In the genomic region with DNA sequence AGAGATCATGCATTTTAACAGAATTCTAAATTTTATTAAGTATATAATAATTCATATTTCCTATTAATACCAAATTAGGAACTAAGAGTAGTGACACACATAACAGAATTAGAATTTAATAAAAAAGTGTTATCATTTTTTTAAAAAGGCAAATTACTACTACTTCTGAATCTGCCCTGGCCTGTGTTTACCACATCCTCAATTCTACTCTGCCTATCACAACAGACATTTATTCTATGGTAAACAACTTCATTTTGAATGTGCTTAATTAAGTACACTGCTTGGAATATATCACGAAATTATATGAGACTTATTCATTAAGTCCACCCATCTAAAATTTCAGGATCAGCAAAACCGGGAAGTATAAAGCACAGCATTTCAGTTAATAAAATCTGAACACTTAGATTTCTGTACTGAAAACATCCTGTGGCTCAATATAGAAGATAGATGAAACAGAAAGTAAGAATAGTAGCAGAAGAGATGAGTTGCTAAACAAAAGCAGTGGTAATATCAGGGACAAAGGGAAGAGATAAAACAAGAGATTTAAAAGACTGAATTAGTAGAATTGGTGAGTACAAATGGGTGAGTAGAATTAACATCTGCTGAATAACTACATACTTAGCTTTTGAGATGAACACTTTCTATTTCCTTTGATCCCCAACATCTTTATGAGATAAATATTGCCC, we compare ENCODE assay signal across 9 cellular contexts. TPM values are rescaled to one million over a fixed set of nuclear protein-coding genes. Genes with fewer than 3 reads are reported as not detected.
DNase-seq lines count a peak whose midpoint lies in the region; ATAC-seq and TF ChIP-seq lines count a peak whose summit lies in the region.
"Had no signal": no experiment of that assay in that cellular context is flagged by ENCODE, and none has a peak within 500 bp of the region (broad histone marks: within the 10 kb centered on the region; RNA-seq: fewer than 3 reads in every experiment).

No MANE protein-coding gene starts in this region.

- no peak for TF ChIP-seq CTCF in natural killer cell (IDR thresholded peaks at IDR 0.05)
- TF ChIP-seq CTCF in CD14-positive monocyte (IDR thresholded peaks at IDR 0.05) = no peak

- H3K9me3 Mint-ChIP-seq in natural killer cell (no peaks in the 10 kb centered on the region), CD14-positive monocyte (no peaks in the 10 kb centered on the region)
- H3K9me3 Mint-ChIP-seq: activated naive CD4-positive, alpha-beta T cell treated with anti-CD3 and anti-CD28 coated beads, Interleukin-2, amount 50 U/mL, for 24 hours had no signal

- intact Hi-C loops in natural killer cell (cut with micrococcal nuclease) (no loop called here), CD14-positive monocyte (cut with micrococcal nuclease) (no loop called here)

- H3K27ac Mint-ChIP-seq in natural killer cell (peak overlapping the region; percentile 12 to 71), CD14-positive monocyte (peak overlapping the region in 1 of 7 donors; percentile 7)
- H3K27ac Mint-ChIP-seq: activated naive CD4-positive, alpha-beta T cell treated with anti-CD3 and anti-CD28 coated beads, Interleukin-2, amount 50 U/mL, for 24 hours had no signal

- H3K4me1 Mint-ChIP-seq in natural killer cell (peaks cover 21 to 33% of the 10 kb centered on the region in 2 donors), CD14-positive monocyte (peaks cover 22% of the 10 kb centered on the region)

- no peak for DNase-seq in natural killer cell
- no peak for DNase-seq in CD14-positive monocyte (ENCODE audit: low spot score)
- DNase-seq in NCI-H82 treated with DMSO at 0.1 percent for 48 hours (lab: John Stamatoyannopoulos, UW; ENCODE audit: unreplicated experiment) = no peak
- no peak for DNase-seq in NCI-H2227 treated with DMSO at 0.1 percent for 48 hours (lab: John Stamatoyannopoulos, UW)
- DNase-seq: substantia nigra had no signal

- H3K36me3 Mint-ChIP-seq in natural killer cell = no peaks in the 10 kb centered on the region
- peaks cover 9 to 14% of the 10 kb centered on the region in 2 donors for H3K36me3 Mint-ChIP-seq in CD14-positive monocyte

- ATAC-seq in GM18858 (IDR thresholded peaks at IDR 0.05; ENCODE audit: unreplicated experiment) (peak; percentile 29), GM21737 (IDR thresholded peaks at IDR 0.05; ENCODE audit: unreplicated experiment) (peak; percentile 26), HG03558 (IDR thresholded peaks at IDR 0.05; ENCODE audit: extremely low read depth, unreplicated experiment) (peak; percentile 29), natural killer cell (no peak)

- no peaks in the 10 kb centered on the region for H3K27me3 Mint-ChIP-seq in natural killer cell (ENCODE audit: low read depth in 2 of 2)
- H3K27me3 Mint-ChIP-seq in CD14-positive monocyte (ENCODE audit: low read depth in 3 of 3) = no peaks in the 10 kb centered on the region
- H3K27me3 Mint-ChIP-seq: activated naive CD4-positive, alpha-beta T cell treated with anti-CD3 and anti-CD28 coated beads, Interleukin-2, amount 50 U/mL, for 24 hours had no signal

- H3K4me3 Mint-ChIP-seq in natural killer cell (no peak overlapping the region), CD14-positive monocyte (no peak overlapping the region)
- H3K4me3 Mint-ChIP-seq: activated naive CD4-positive, alpha-beta T cell treated with anti-CD3 and anti-CD28 coated beads, Interleukin-2, amount 50 U/mL, for 24 hours had no signal

RNA-seq across cellular contexts. Expression of a gene that starts 3.7 kb away (rescaled TPM):
- 10 to 100 TPM; 14.0 to 22.3 (median 20.6) TPM for total RNA-seq in natural killer cell
- polyA plus RNA-seq in CD14-positive monocyte = 1 to 10 TPM; 3.8 to 6.1 TPM

RNA-seq across cellular contexts. Expression of a gene that starts 4.0 kb away (rescaled TPM):
- 10 to 100 TPM; 11.1 to 19.0 (median 17.3) TPM for total RNA-seq in natural killer cell
- polyA plus RNA-seq in CD14-positive monocyte = under 1 TPM; 0.79 to 0.96 TPM

Comparison
In these comparisons a context has a peak if more than half of its experiments do, and no peak if none do; other contexts are left out.
1. ATAC-seq: peak in GM18858 (single experiment), GM21737 (single experiment) and HG03558 (single experiment); none in natural killer cell (0 of 3).